ENCODE assay signal across 20 cellular contexts in genomic region chr2:168316073-168316440, GRCh38.
A peak's percentile ranks its signal among the peaks of the same experiment; 100 is the strongest.
DNase-seq lines count a peak whose midpoint lies in the region; ATAC-seq and TF ChIP-seq lines count a peak whose summit lies in the region.
"Had no signal": no experiment of that assay in that cellular context is flagged by ENCODE, and none has a peak within 500 bp of the region (broad histone marks: within the 10 kb centered on the region; RNA-seq: fewer than 3 reads in every experiment).

No MANE protein-coding gene starts in this region.

- no peak overlapping the region for H3K27ac ChIP-seq in SK-N-SH (ENCODE audit: low read depth in 2 of 2, low read length in 1 of 2)
- H3K27ac ChIP-seq in brain microvascular endothelial cell, result no peak overlapping the region
- H3K27ac ChIP-seq in left ventricle myocardium inferior (replicated peaks), result peak overlapping the region; percentile 44
- peak overlapping the region; percentile 3 for H3K27ac ChIP-seq in stomach smooth muscle (ENCODE audit: low read length)
- H3K27ac ChIP-seq: A549, breast epithelium, RWPE1 had no signal

- TF ChIP-seq RAD21 in SK-N-SH (IDR thresholded peaks at IDR 0.05; ENCODE audit: low read length), result no peak

- H3K9me2 ChIP-seq in SK-N-SH, result no peaks in the 10 kb centered on the region

- POLR2A ChIA-PET in SK-N-SH (lab: Yijun Ruan, JAX), result no interaction called here

- H3K4me3 ChIP-seq in SK-N-SH (ENCODE audit: low read depth in 2 of 2, low read length in 1 of 2) (no peak overlapping the region), brain microvascular endothelial cell (ENCODE audit: low read depth, low read length) (no peak overlapping the region), left ventricle myocardium inferior (no peak overlapping the region), stomach smooth muscle (ENCODE audit: low read length in 2 of 2) (no peak overlapping the region)
- H3K4me3 ChIP-seq: A549, breast epithelium, stomach had no signal

- no peak for TF ChIP-seq CTCF in SK-N-SH (IDR thresholded peaks at IDR 0.05)
- no peak for TF ChIP-seq CTCF in brain microvascular endothelial cell (IDR thresholded peaks at IDR 0.05; ENCODE audit: low read depth, low read length, missing control alignments)
- no peak for TF ChIP-seq CTCF in left ventricle myocardium inferior (IDR thresholded peaks at IDR 0.05; ENCODE audit: borderline replicate concordance)

- no peak for TF ChIP-seq EP300 in SK-N-SH (IDR thresholded peaks at IDR 0.05; ENCODE audit: borderline replicate concordance in 1 of 2, low read depth in 1 of 2, low read length in 1 of 2)

- H3F3A ChIP-seq in SK-N-SH (replicated peaks; ENCODE audit: insufficient read depth), result no peaks in the 10 kb centered on the region

- no peaks in the 10 kb centered on the region for H3K36me3 ChIP-seq in SK-N-SH (replicated peaks in 1 of 2; ENCODE audit: control insufficient read depth in 1 of 2, insufficient read depth in 2 of 2, low read length in 1 of 2)
- H3K36me3 ChIP-seq in brain microvascular endothelial cell (replicated peaks), result no peaks in the 10 kb centered on the region
- no peaks in the 10 kb centered on the region for H3K36me3 ChIP-seq in left ventricle myocardium inferior
- no peaks in the 10 kb centered on the region for H3K36me3 ChIP-seq in stomach smooth muscle (ENCODE audit: control insufficient read depth in 2 of 2, insufficient read depth in 2 of 2, low read length in 2 of 2)
- H3K36me3 ChIP-seq: breast epithelium, stomach had no signal

- H2AFZ ChIP-seq in SK-N-SH (ENCODE audit: low read depth), result no peak overlapping the region

- CTCF ChIA-PET in SK-N-SH (lab: Yijun Ruan, JAX), result no interaction called here

- no peaks in the 10 kb centered on the region for H4K20me1 ChIP-seq in SK-N-SH (ENCODE audit: insufficient read depth)

- intact Hi-C loops in left ventricle myocardium inferior (cut with micrococcal nuclease), result no loop called here

- no peak overlapping the region for H3K9ac ChIP-seq in SK-N-SH
- no peak overlapping the region for H3K9ac ChIP-seq in stomach smooth muscle (ENCODE audit: low read length in 2 of 2)

- H3K4me2 ChIP-seq in SK-N-SH, result no peak overlapping the region
- H3K4me2 ChIP-seq: A549 had no signal

- peaks cover 0 to 4% of the 10 kb centered on the region in 2 experiments; a peak in 2 of 4 replicates for H3K4me1 ChIP-seq in SK-N-SH (ENCODE audit: control insufficient read depth in 1 of 2, insufficient read depth in 2 of 2, low read depth in 1 of 2, low read length in 1 of 2)
- peaks cover 33% of the 10 kb centered on the region for H3K4me1 ChIP-seq in left ventricle myocardium inferior
- H3K4me1 ChIP-seq in stomach smooth muscle (ENCODE audit: control insufficient read depth, insufficient read depth, low read length), result peaks cover 8% of the 10 kb centered on the region
- H3K4me1 ChIP-seq: A549, breast epithelium had no signal

- in situ Hi-C loops in brain microvascular endothelial cell (cut with HindIII; ENCODE audit: low pct_ligation_motif_present, low sequenced_read_pairs), result no loop called here

- H3K27me3 ChIP-seq in SK-N-SH (ENCODE audit: insufficient read depth), result no peaks in the 10 kb centered on the region
- no peaks in the 10 kb centered on the region for H3K27me3 ChIP-seq in brain microvascular endothelial cell (replicated peaks)
- no peaks in the 10 kb centered on the region for H3K27me3 ChIP-seq in left ventricle myocardium inferior (ENCODE audit: low read depth)
- H3K27me3 ChIP-seq in stomach smooth muscle (ENCODE audit: control insufficient read depth in 1 of 2, insufficient read depth in 2 of 2, low read length in 2 of 2), result no peaks in the 10 kb centered on the region
- H3K27me3 ChIP-seq: breast epithelium, stomach had no signal

- DNase-seq in SK-N-SH, result no peak
- peak; percentile 10 for DNase-seq in brain microvascular endothelial cell
- no peak for DNase-seq in left ventricle myocardium inferior
- DNase-seq in NCI-H524 treated with DMSO at 0.1 percent for 48 hours (lab: John Stamatoyannopoulos, UW), result no peak
- DNase-seq: activated B cell treated with CpG ODN at 0.5 μM for 24 hours; activated CD4-positive, alpha-beta memory T cell treated with anti-CD3 and anti-CD28 coated beads, Interleukin-2, amount 10 ng/mL, durations not matched to agents 7 days and 5 days; activated effector memory CD4-positive, alpha-beta T cell treated with Interleukin-2 at 50 U/mL for 16 hours; activated naive CD8-positive, alpha-beta T cell treated with anti-CD3 and anti-CD28 coated beads, Interleukin-2, amount 50 U/mL, for 24 hours; foreskin fibroblast; hippocampal formation; NCI-H1436 treated with DMSO at 0.1 percent for 48 hours; NCI-H526; stomach had no signal

- no peak for ATAC-seq in SK-N-SH treated with all-trans-retinoic acid at 6 μM for 48 hours
- ATAC-seq in GM19324 (IDR thresholded peaks at IDR 0.05; ENCODE audit: low FRiP score, unreplicated experiment), result no peak
- ATAC-seq in GM21515 (IDR thresholded peaks at IDR 0.05; ENCODE audit: unreplicated experiment), result no peak
- ATAC-seq: A549; activated naive CD8-positive, alpha-beta T cell treated with anti-CD3 and anti-CD28 coated beads, Interleukin-2, amount 50 U/mL, for 24 hours had no signal

- no peaks in the 10 kb centered on the region for H3K79me2 ChIP-seq in SK-N-SH (ENCODE audit: insufficient read depth)

- H3K9me3 ChIP-seq in SK-N-SH (no peaks in the 10 kb centered on the region), left ventricle myocardium inferior (replicated peaks) (peaks cover 3% of the 10 kb centered on the region), stomach smooth muscle (ENCODE audit: control insufficient read depth in 2 of 2, low read length in 2 of 2) (no peaks in the 10 kb centered on the region)
- H3K9me3 ChIP-seq: A549, stomach had no signal

TF ChIP-seq in SK-N-SH treated with all-trans-retinoic acid at 6 μM for 48 hours, 23 proteins besides CTCF, POLR2A, EP300 and RAD21:
- TF ChIP-seq CREB5 (CRISPR knock-in tag; IDR thresholded peaks at IDR 0.05; ENCODE audit: low read depth), result peak; percentile 73; the same call in 1 of the 2 replicates
- peak; percentile 83 for TF ChIP-seq ISL1 (CRISPR knock-in tag; IDR thresholded peaks at IDR 0.05)
- no peak for TF ChIP-seq ZNF565 (CRISPR knock-in tag; conservative IDR thresholded peaks at IDR 0.05; ENCODE audit: low read depth)

TF ChIP-seq in SK-N-SH, 30 proteins besides CTCF, POLR2A, EP300 and RAD21:
- TF ChIP-seq GABPA (IDR thresholded peaks at IDR 0.05; ENCODE audit: low read depth) (no peak), YY1 (IDR thresholded peaks at IDR 0.05; ENCODE audit: low read depth) (no peak), FOXM1 (IDR thresholded peaks at IDR 0.05; ENCODE audit: low read depth) (no peak), USF1 (IDR thresholded peaks at IDR 0.05; ENCODE audit: borderline replicate concordance, low read depth) (no peak), MEF2A (IDR thresholded peaks at IDR 0.05; ENCODE audit: borderline replicate concordance, low read depth) (no peak), MAX (IDR thresholded peaks at IDR 0.05; ENCODE audit: low read depth) (no peak), ELF1 (IDR thresholded peaks at IDR 0.05) (no peak), ZBTB33 (IDR thresholded peaks at IDR 0.05; ENCODE audit: borderline replicate concordance, low read depth) (no peak), POLR2AphosphoS5 (IDR thresholded peaks at IDR 0.05; ENCODE audit: low read depth, low read length) (no peak), GATA2 (CRISPR knock-in tag; IDR thresholded peaks at IDR 0.05) (no peak), USF2 (IDR thresholded peaks at IDR 0.05; ENCODE audit: borderline replicate concordance, low read depth, low read length) (no peak), SMC3 (IDR thresholded peaks at IDR 0.05; ENCODE audit: low read depth, low read length) (no peak), CHD2 (IDR thresholded peaks at IDR 0.05; ENCODE audit: low read length, partially characterized antibody) (no peak), SIN3A (IDR thresholded peaks at IDR 0.05; ENCODE audit: borderline replicate concordance, low read depth, low read length) (no peak), FOSL2 (IDR thresholded peaks at IDR 0.05; ENCODE audit: borderline replicate concordance, low read depth) (no peak), TAF1 (IDR thresholded peaks at IDR 0.05; ENCODE audit: borderline replicate concordance, low read depth, low read length) (no peak), TCF12 (IDR thresholded peaks at IDR 0.05) (no peak), NRF1 (IDR thresholded peaks at IDR 0.05; ENCODE audit: low read depth, low read length) (no peak)

Comparison
In these comparisons a context has a peak if more than half of its experiments do, and no peak if none do; other contexts are left out.
1. H3K27ac ChIP-seq: peak in left ventricle myocardium inferior (single experiment) and stomach smooth muscle (single experiment); none in SK-N-SH (0 of 2) and brain microvascular endothelial cell (single experiment).